In the genomic region with DNA sequence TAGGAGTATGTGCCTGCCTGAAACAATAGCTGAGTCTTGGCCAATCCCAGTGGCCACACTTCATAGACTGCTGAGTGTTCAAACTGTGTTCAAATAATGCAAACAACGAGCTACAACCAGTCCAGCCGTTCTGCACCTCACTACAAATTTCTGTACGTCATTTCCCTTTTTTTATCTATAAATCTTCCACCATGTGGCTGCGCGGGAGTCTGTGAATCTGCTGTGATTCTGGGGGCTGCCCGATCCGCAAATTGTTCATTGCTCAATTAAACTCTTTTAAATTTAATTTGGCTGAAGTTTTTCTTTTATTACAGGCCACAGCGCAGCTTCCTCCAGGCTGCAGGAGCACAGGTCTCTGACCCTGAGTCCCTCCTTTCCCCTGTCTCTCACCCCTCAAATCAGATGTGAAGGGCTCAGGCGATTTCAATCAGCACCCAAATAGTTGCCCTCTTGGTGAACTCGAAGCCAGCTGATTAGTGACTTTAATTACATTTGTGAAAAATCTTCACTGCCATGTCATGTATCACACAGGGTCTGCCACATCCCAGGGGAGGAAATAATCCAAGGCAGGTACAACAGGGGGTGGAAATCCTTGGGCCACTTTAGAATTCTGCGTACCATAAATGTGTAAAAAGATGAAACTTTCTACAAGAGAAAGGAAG, we compare ENCODE assay signal across 16 cellular contexts.
DNase-seq lines count a peak whose midpoint lies in the region; ATAC-seq and TF ChIP-seq lines count a peak whose summit lies in the region.
"Had no signal": no experiment of that assay in that cellular context is flagged by ENCODE, and none has a peak within 500 bp of the region (broad histone marks: within the 10 kb centered on the region; RNA-seq: fewer than 3 reads in every experiment).

No MANE protein-coding gene starts in this region.

- no peaks in the 10 kb centered on the region for H3K79me2 ChIP-seq in hepatocyte

- no peak overlapping the region for H3K4me3 ChIP-seq in hepatocyte
- H3K4me3 ChIP-seq: BLaER1 treated with 17β-estradiol and CSF1 and Interleukin-3, amounts not matched to agents 10 nM and 100 nM had no signal

- H3K36me3 Mint-ChIP-seq in activated CD8-positive, alpha-beta memory T cell treated with anti-CD3 and anti-CD28 coated beads, Interleukin-2, amount 10 ng/mL, durations not matched to agents 7 days and 5 days = peaks cover 2% of the 10 kb centered on the region
- H3K36me3 Mint-ChIP-seq in type B pancreatic cell = no peaks in the 10 kb centered on the region

- H2AFZ ChIP-seq in hepatocyte = no peak overlapping the region

- H3K27me3 ChIP-seq in hepatocyte = no peaks in the 10 kb centered on the region
- H3K27me3 ChIP-seq: BLaER1 treated with 17β-estradiol and CSF1 and Interleukin-3, amounts not matched to agents 10 nM and 100 nM had no signal

- CTCF ChIA-PET in activated CD8-positive, alpha-beta memory T cell treated with anti-CD3 and anti-CD28 coated beads, Interleukin-2, amount 10 ng/mL, durations not matched to agents 7 days and 5 days (lab: Charles Lee) = no interaction called here

- peaks cover 1% of the 10 kb centered on the region for H3K9me3 Mint-ChIP-seq in activated CD8-positive, alpha-beta memory T cell treated with anti-CD3 and anti-CD28 coated beads, Interleukin-2, amount 10 ng/mL, durations not matched to agents 7 days and 5 days (ENCODE audit: low read depth)
- H3K9me3 Mint-ChIP-seq in type B pancreatic cell = peaks cover 2% of the 10 kb centered on the region

- TF ChIP-seq CTCF in type B pancreatic cell (conservative IDR thresholded peaks at IDR 0.05) = no peak
- no peak for TF ChIP-seq CTCF in hepatocyte (IDR thresholded peaks at IDR 0.05; ENCODE audit: poor library complexity)

- no peaks in the 10 kb centered on the region for H3K36me3 ChIP-seq in hepatocyte (replicated peaks; ENCODE audit: insufficient read depth, low read depth)

- DNase-seq in activated CD8-positive, alpha-beta memory T cell treated with anti-CD3 and anti-CD28 coated beads, Interleukin-2, amount 10 ng/mL, durations not matched to agents 7 days and 5 days = peak; percentile 16
- no peak for DNase-seq in activated CD8-positive, alpha-beta memory T cell treated with anti-CD3 and anti-CD28 coated beads for 24 hours
- peak; percentile 5 for DNase-seq in left lobe of liver (ENCODE audit: low spot score)
- peak; percentile 15 for DNase-seq in type B pancreatic cell (ENCODE audit: extremely low spot score, unreplicated experiment)
- DNase-seq in dedifferentiated amniotic fluid mesenchymal stem cell (ENCODE audit: extremely low spot score) = no peak
- no peak for DNase-seq in hepatocyte (ENCODE audit: low spot score)
- DNase-seq in HuH-7.5 (ENCODE audit: low spot score) = no peak
- DNase-seq: CD8-positive, alpha-beta memory T cell; DMS79; HCEC 1CT; NCI-H1092; NCI-H1694; NCI-H510A treated with DMSO at 0.1 percent for 48 hours had no signal

- no peaks in the 10 kb centered on the region for H3K9me2 ChIP-seq in hepatocyte (replicated peaks; ENCODE audit: insufficient read depth)

- peaks cover under 1% of the 10 kb centered on the region for H3K9me3 ChIP-seq in hepatocyte (ENCODE audit: low read depth)

- H3K4me1 Mint-ChIP-seq in activated CD8-positive, alpha-beta memory T cell treated with anti-CD3 and anti-CD28 coated beads, Interleukin-2, amount 10 ng/mL, durations not matched to agents 7 days and 5 days = no peaks in the 10 kb centered on the region
- peaks cover 43% of the 10 kb centered on the region for H3K4me1 Mint-ChIP-seq in type B pancreatic cell (ENCODE audit: unreplicated experiment)

- no peak overlapping the region for H3K4me2 ChIP-seq in hepatocyte

- no peak overlapping the region for H3K27ac Mint-ChIP-seq in activated CD8-positive, alpha-beta memory T cell treated with anti-CD3 and anti-CD28 coated beads, Interleukin-2, amount 10 ng/mL, durations not matched to agents 7 days and 5 days
- no peak overlapping the region for H3K27ac Mint-ChIP-seq in type B pancreatic cell

- no peak overlapping the region for H3K27ac ChIP-seq in hepatocyte
- H3K27ac ChIP-seq: BLaER1 treated with 17β-estradiol and CSF1 and Interleukin-3, amounts not matched to agents 10 nM and 100 nM had no signal

- no peak overlapping the region for H3K4me3 Mint-ChIP-seq in activated CD8-positive, alpha-beta memory T cell treated with anti-CD3 and anti-CD28 coated beads, Interleukin-2, amount 10 ng/mL, durations not matched to agents 7 days and 5 days
- peak overlapping the region; percentile 16 for H3K4me3 Mint-ChIP-seq in type B pancreatic cell
- H3K4me3 Mint-ChIP-seq: CD8-positive, alpha-beta memory T cell had no signal

- peaks cover 17% of the 10 kb centered on the region for H3K27me3 Mint-ChIP-seq in activated CD8-positive, alpha-beta memory T cell treated with anti-CD3 and anti-CD28 coated beads, Interleukin-2, amount 10 ng/mL, durations not matched to agents 7 days and 5 days
- H3K27me3 Mint-ChIP-seq in type B pancreatic cell = peaks cover 19% of the 10 kb centered on the region

- H3K4me1 ChIP-seq in hepatocyte (ENCODE audit: insufficient read depth) = no peaks in the 10 kb centered on the region

- H4K20me1 ChIP-seq in hepatocyte (ENCODE audit: insufficient read depth, poor library complexity, severe bottlenecking) = no peaks in the 10 kb centered on the region
- H4K20me1 ChIP-seq: BLaER1 treated with 17β-estradiol and CSF1 and Interleukin-3, amounts not matched to agents 10 nM and 100 nM had no signal

- 91% methylated on average over 11 of the region's 11 CpGs for WGBS in hepatocyte (ENCODE audit: low lambda C conversion rate, missing lambda C conversion rate)

- ATAC-seq in activated CD8-positive, alpha-beta memory T cell treated with anti-CD3 and anti-CD28 coated beads, Interleukin-2, amount 10 ng/mL, durations not matched to agents 7 days and 5 days = no peak
- ATAC-seq in SK-N-SH treated with all-trans-retinoic acid at 6 μM for 48 hours (no peak), left lobe of liver (no peak)
- ATAC-seq: Right ventricle myocardium inferior had no signal

TF ChIP-seq in SK-N-SH treated with all-trans-retinoic acid at 6 μM for 48 hours, 23 proteins besides CTCF, POLR2A, EP300 and RAD21:
- TF ChIP-seq ZFP3 (CRISPR knock-in tag; IDR thresholded peaks at IDR 0.05) (no peak), ISL1 (CRISPR knock-in tag; IDR thresholded peaks at IDR 0.05) (no peak), TCF4 (CRISPR knock-in tag; IDR thresholded peaks at IDR 0.05; ENCODE audit: borderline replicate concordance) (peak; percentile 88), RARB (CRISPR knock-in tag; IDR thresholded peaks at IDR 0.05) (no peak)
- TF ChIP-seq, protein P1, sequence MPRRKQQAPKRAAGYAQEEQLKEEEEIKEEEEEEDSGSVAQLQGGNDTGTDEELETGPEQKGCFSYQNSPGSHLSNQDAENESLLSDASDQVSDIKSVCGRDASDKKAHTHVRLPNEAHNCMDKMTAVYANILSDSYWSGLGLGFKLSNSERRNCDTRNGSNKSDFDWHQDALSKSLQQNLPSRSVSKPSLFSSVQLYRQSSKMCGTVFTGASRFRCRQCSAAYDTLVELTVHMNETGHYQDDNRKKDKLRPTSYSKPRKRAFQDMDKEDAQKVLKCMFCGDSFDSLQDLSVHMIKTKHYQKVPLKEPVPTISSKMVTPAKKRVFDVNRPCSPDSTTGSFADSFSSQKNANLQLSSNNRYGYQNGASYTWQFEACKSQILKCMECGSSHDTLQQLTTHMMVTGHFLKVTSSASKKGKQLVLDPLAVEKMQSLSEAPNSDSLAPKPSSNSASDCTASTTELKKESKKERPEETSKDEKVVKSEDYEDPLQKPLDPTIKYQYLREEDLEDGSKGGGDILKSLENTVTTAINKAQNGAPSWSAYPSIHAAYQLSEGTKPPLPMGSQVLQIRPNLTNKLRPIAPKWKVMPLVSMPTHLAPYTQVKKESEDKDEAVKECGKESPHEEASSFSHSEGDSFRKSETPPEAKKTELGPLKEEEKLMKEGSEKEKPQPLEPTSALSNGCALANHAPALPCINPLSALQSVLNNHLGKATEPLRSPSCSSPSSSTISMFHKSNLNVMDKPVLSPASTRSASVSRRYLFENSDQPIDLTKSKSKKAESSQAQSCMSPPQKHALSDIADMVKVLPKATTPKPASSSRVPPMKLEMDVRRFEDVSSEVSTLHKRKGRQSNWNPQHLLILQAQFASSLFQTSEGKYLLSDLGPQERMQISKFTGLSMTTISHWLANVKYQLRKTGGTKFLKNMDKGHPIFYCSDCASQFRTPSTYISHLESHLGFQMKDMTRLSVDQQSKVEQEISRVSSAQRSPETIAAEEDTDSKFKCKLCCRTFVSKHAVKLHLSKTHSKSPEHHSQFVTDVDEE (CRISPR knock-in tag; IDR thresholded peaks at IDR 0.05) = peak; percentile 69; the same call in 1 of the 2 replicates

Comparison
In these comparisons a context has a peak if more than half of its experiments do, and no peak if none do; other contexts are left out.
1. DNase-seq: peak in activated CD8-positive, alpha-beta memory T cell treated with anti-CD3 and anti-CD28 coated beads, Interleukin-2, amount 10 ng/mL, durations not matched to agents 7 days and 5 days (single experiment), left lobe of liver (single experiment) and type B pancreatic cell (single experiment); none in activated CD8-positive, alpha-beta memory T cell treated with anti-CD3 and anti-CD28 coated beads for 24 hours (single experiment), dedifferentiated amniotic fluid mesenchymal stem cell (single experiment), hepatocyte (single experiment) and HuH-7.5 (single experiment).